In genomic region chr11:66600219-66600923, GRCh38 we compare ENCODE assay signal across 8 cellular contexts. TPM values are rescaled to one million over a fixed set of nuclear protein-coding genes. Genes with fewer than 3 reads are reported as not detected.
DNase-seq lines count a peak whose midpoint lies in the region; ATAC-seq, FAIRE-seq and TF ChIP-seq lines count a peak whose summit lies in the region.
"Had no signal": no experiment of that assay in that cellular context is flagged by ENCODE, and none has a peak within 500 bp of the region (broad histone marks: within the 10 kb centered on the region; RNA-seq: fewer than 3 reads in every experiment).

No MANE protein-coding gene starts in this region.

- no peaks in the 10 kb centered on the region for H3K9me1 ChIP-seq in K562 (ENCODE audit: control insufficient read depth, insufficient read depth, low read length)

- no peak for TF ChIP-seq EP300 in K562 (IDR thresholded peaks at IDR 0.05; ENCODE audit: low read length)

- H2AFZ ChIP-seq in K562 (ENCODE audit: low read depth, low read length) (no peak overlapping the region), osteoblast (ENCODE audit: low read length) (no peak overlapping the region)

- intact Hi-C loops in K562 (cut with micrococcal nuclease) (no loop called here), esophagus squamous epithelium (cut with DNase I) (no loop called here)

- CTCF ChIA-PET in K562 (lab: Yijun Ruan, JAX; ENCODE audit: low intra/inter-chr PET ratio): no interaction called here

- in situ Hi-C loops in KBM-7 (cut with MboI; ENCODE audit: low pct_unique_long_range_greater_than_20kb, low sequenced_read_pairs) (no loop called here), K562 (cut with MboI) (no loop called here)

- H3K27ac ChIP-seq in K562 (ENCODE audit: extremely low read depth, low read depth, low read length) (no peak overlapping the region), osteoblast (ENCODE audit: low read depth, low read length) (peak overlapping the region; percentile 57), esophagus squamous epithelium (no peak overlapping the region)

- DNase-seq in KBM-7 (peak; percentile 25), K562 (ENCODE audit: extremely low read depth in 1 of 4, low spot score in 3 of 4) (peak in 1 of 4 experiments; percentile 5), osteoblast (ENCODE audit: insufficient read length, low spot score, missing footprints) (peak; percentile 93), urothelium cell line (ENCODE audit: low spot score) (no peak), esophagus squamous epithelium (lab: John Stamatoyannopoulos, UW) (no peak)
- DNase-seq: activated CD8-positive, alpha-beta memory T cell treated with anti-CD3 and anti-CD28 coated beads, Interleukin-2, amount 50 U/mL, for 4 hours had no signal

- no peak for TF ChIP-seq POLR2A in K562 (conservative IDR thresholded peaks at IDR 0.05)
- TF ChIP-seq POLR2A in esophagus squamous epithelium (IDR thresholded peaks at IDR 0.05): no peak

- POLR2A ChIA-PET in K562 (lab: Yijun Ruan, JAX): interaction anchor here (0.6 to 1.0 kb wide), 2 partner anchors 37 to 114 kb away, joined by 3 read pairs; no protein-coding TSS in a partner anchor

- no peak overlapping the region; a peak in 1 of 4 replicates for H3K9ac ChIP-seq in K562 (ENCODE audit: insufficient read depth in 1 of 2, low read depth in 2 of 2, low read length in 2 of 2)

- no peak for ATAC-seq in K562
- ATAC-seq in HG02970 (IDR thresholded peaks at IDR 0.05; ENCODE audit: low FRiP score, unreplicated experiment): no peak

- H3K4me2 ChIP-seq in K562 (ENCODE audit: insufficient read depth, low read length): no peak overlapping the region
- peak overlapping the region; percentile 21 for H3K4me2 ChIP-seq in osteoblast (ENCODE audit: insufficient read depth, low read length)

- peaks cover 11 to 28% of the 10 kb centered on the region in 2 experiments for H3K4me1 ChIP-seq in K562 (replicated peaks in 1 of 2; ENCODE audit: control insufficient read depth in 2 of 2, insufficient read depth in 2 of 2, low read length in 2 of 2)
- H3K4me1 ChIP-seq in osteoblast (ENCODE audit: insufficient read depth, low read length): peaks cover 40% of the 10 kb centered on the region
- H3K4me1 ChIP-seq in esophagus squamous epithelium: peaks cover 0 to 18% (median 3%) of the 10 kb centered on the region in 3 donors

- H3K36me3 ChIP-seq in K562 (ENCODE audit: control insufficient read depth, insufficient read depth, low read length) (peaks cover 60% of the 10 kb centered on the region; the same call in 2 of the 3 replicates), osteoblast (ENCODE audit: insufficient read depth, low read length) (peaks cover 24% of the 10 kb centered on the region), esophagus squamous epithelium (peaks cover 0 to 63% (median under 1%) of the 10 kb centered on the region in 3 donors)

- H4K20me1 ChIP-seq in K562 (replicated peaks; ENCODE audit: control insufficient read depth, insufficient read depth, low read length) (no peaks in the 10 kb centered on the region), osteoblast (ENCODE audit: insufficient read depth, low read length) (peaks cover 11% of the 10 kb centered on the region)

- no TSS peak for BruUV-seq in K562 (replicated peaks; lab: Mats Ljungman, UMichigan)

- H3K4me3 ChIP-seq in K562 (no peak overlapping the region), osteoblast (ENCODE audit: insufficient read depth, low read length) (peak overlapping the region; percentile 1), esophagus squamous epithelium (no peak overlapping the region)

- FAIRE-seq in K562 (lab: Jason Lieb, UNC): no peak
- FAIRE-seq in urothelium cell line (lab: Jason Lieb, UNC): no peak
- FAIRE-seq: keratinocyte had no signal

- H3K9me3 ChIP-seq in K562 (replicated peaks; ENCODE audit: control insufficient read depth, insufficient read depth, low read depth, low read length): no peaks in the 10 kb centered on the region; the same call in 1 of the 2 replicates
- H3K9me3 ChIP-seq in osteoblast (ENCODE audit: low read depth, low read length): no peaks in the 10 kb centered on the region
- no peaks in the 10 kb centered on the region for H3K9me3 ChIP-seq in esophagus squamous epithelium

- 80% methylated on average over 2 of the region's 2 CpGs for WGBS in K562 (ENCODE audit: insufficient coverage, low coverage, missing lambda C conversion rate)
- 86 to 88% methylated on average over 2 of the region's 2 CpGs for WGBS in esophagus squamous epithelium, 2 donors

- TF ChIP-seq CTCF in K562 (IDR thresholded peaks at IDR 0.05 in 2 of 3, conservative IDR thresholded peaks at IDR 0.05 in 1 of 3; ENCODE audit: insufficient read depth in 2 of 3, low read depth in 1 of 3, low read length in 3 of 3) (no peak), osteoblast (IDR thresholded peaks at IDR 0.05; ENCODE audit: extremely low read depth, low read depth, low read length) (no peak), esophagus squamous epithelium (IDR thresholded peaks at IDR 0.05) (no peak)

- no peaks in the 10 kb centered on the region for H3K27me3 ChIP-seq in K562 (ENCODE audit: control insufficient read depth in 2 of 2, insufficient read depth in 2 of 2, low read length in 2 of 2)
- H3K27me3 ChIP-seq in osteoblast (ENCODE audit: insufficient read depth, low read length): no peaks in the 10 kb centered on the region
- no peaks in the 10 kb centered on the region for H3K27me3 ChIP-seq in esophagus squamous epithelium

- TF ChIP-seq RAD21 in K562 (CRISPR knock-in tag; conservative IDR thresholded peaks at IDR 0.05 in 1 of 2, IDR thresholded peaks at IDR 0.05 in 1 of 2): no peak

- H3K79me2 ChIP-seq in K562 (ENCODE audit: control insufficient read depth, insufficient read depth, low read length): peaks cover 6% of the 10 kb centered on the region
- peaks cover 23% of the 10 kb centered on the region for H3K79me2 ChIP-seq in osteoblast (ENCODE audit: insufficient read depth, low read length)

RNA-seq across cellular contexts. Expression of gene CCS, which starts 7.4 kb away (rescaled TPM):
- 99.9 and 207 TPM in 2 replicates for total RNA-seq in K562 (2011; cell fraction: chromatin; rRNA removed; ENCODE audit: low replicate concordance)
- total RNA-seq in K562 (2011; cell fraction: nucleolus; rRNA removed): 128 and 140 TPM in 2 replicates
- 100 and 106 TPM in 2 replicates for total RNA-seq in K562 (2011; cell fraction: nucleoplasm; rRNA removed)
- total RNA-seq in K562 (2014; rRNA removed) (28.3 and 31.0 TPM in 2 replicates), K562 (2014; rRNA removed; fragmentation: Illumina TruSeq; extraction: Trizol) (14.1 and 15.9 TPM in 2 replicates), K562 (2015; rRNA removed; fragmentation: Illumina TruSeq; extraction: Trizol) (23.3 and 26.8 TPM in 2 replicates), K562 (2021) (30.5 and 31.6 TPM in 2 replicates), osteoblast (35.8 and 43.3 TPM in 2 replicates), esophagus squamous epithelium (10 to 100 TPM; 12.7 to 27.5 (median 21.2) TPM)
- polyA plus RNA-seq in K562 (2011; rRNA removed) (33.1 and 47.0 TPM in 2 replicates), K562 (2014; fragmentation: Illumina TruSeq; extraction: Trizol) (18.7 and 23.7 TPM in 2 replicates), K562 (2014; fragmentation: Nextera tagmentation; extraction: Ambion mirVana) (1 to 10 TPM; 1.1 to 3.0 TPM), K562 (2014; rRNA removed) (46.6 and 46.8 TPM in 2 replicates)
- polyA plus RNA-seq in K562 (2011; cell fraction: cytosol; rRNA removed): 37.8 and 37.9 TPM in 2 replicates
- 174 and 231 TPM in 2 replicates for polyA plus RNA-seq in K562 (2011; cell fraction: nucleus; rRNA removed)
- polyA plus RNA-seq in K562 (2012): 35.9 and 57.0 TPM in 2 replicates
- polyA minus RNA-seq in K562 (2011; rRNA and poly(A)+ RNA removed): 16.0 and 18.3 TPM in 2 replicates
- polyA minus RNA-seq in K562 (2011; cell fraction: cytosol; rRNA and poly(A)+ RNA removed): 15.1 and 19.8 TPM in 2 replicates
- 27.5 and 28.9 TPM in 2 replicates for polyA minus RNA-seq in K562 (2011; cell fraction: nucleus; rRNA and poly(A)+ RNA removed)

RNA-seq across cellular contexts. Expression of gene CCDC87, which starts 7.5 kb away (rescaled TPM):
- total RNA-seq in K562 (2011; cell fraction: chromatin; rRNA removed; ENCODE audit: low replicate concordance): 1.0 and 1.9 TPM in 2 replicates
- total RNA-seq in K562 (2011; cell fraction: nucleolus; rRNA removed): 1.3 and 1.7 TPM in 2 replicates
- 0.99 and 1.4 TPM in 2 replicates for total RNA-seq in K562 (2011; cell fraction: nucleoplasm; rRNA removed)
- total RNA-seq in K562 (2014; rRNA removed): 0.09 and 0.33 TPM in 2 replicates
- total RNA-seq in K562 (2014; rRNA removed; fragmentation: Illumina TruSeq; extraction: Trizol): 0.13 and 0.18 TPM in 2 replicates
- 0.25 and 0.30 TPM in 2 replicates for total RNA-seq in K562 (2015; rRNA removed; fragmentation: Illumina TruSeq; extraction: Trizol)
- total RNA-seq in K562 (2021): 0.40 and 0.44 TPM in 2 replicates
- 0.06 and 0.12 TPM in 2 replicates for polyA plus RNA-seq in K562 (2011; rRNA removed)
- polyA plus RNA-seq in K562 (2011; cell fraction: cytosol; rRNA removed): 0.09 and 0.10 TPM in 2 replicates
- 0.18 and 0.26 TPM in 2 replicates for polyA plus RNA-seq in K562 (2011; cell fraction: nucleus; rRNA removed)
- polyA plus RNA-seq in K562 (2012): 0.11 and 0.20 TPM in 2 replicates
- 0.12 and 0.33 TPM in 2 replicates for polyA plus RNA-seq in K562 (2014; fragmentation: Illumina TruSeq; extraction: Trizol)
- under 1 TPM in 1 of 2 experiments, not detected in 1; 0.03 TPM for polyA plus RNA-seq in K562 (2014; fragmentation: Nextera tagmentation; extraction: Ambion mirVana)
- 0.12 TPM in 1 of 2 replicates, not detected in the other for polyA plus RNA-seq in K562 (2014; rRNA removed)
- polyA minus RNA-seq in K562 (2011; rRNA and poly(A)+ RNA removed): 0.21 and 0.32 TPM in 2 replicates
- polyA minus RNA-seq in K562 (2011; cell fraction: cytosol; rRNA and poly(A)+ RNA removed): 0.46 TPM in 1 of 2 replicates, not detected in the other
- 0.40 and 1.00 TPM in 2 replicates for polyA minus RNA-seq in K562 (2011; cell fraction: nucleus; rRNA and poly(A)+ RNA removed)
- total RNA-seq in osteoblast: 0.88 and 1.1 TPM in 2 replicates
- under 1 TPM; 0.09 to 0.40 (median 0.21) TPM for total RNA-seq in esophagus squamous epithelium

RNA-seq across cellular contexts. Expression of gene RBM14, which starts 16.1 kb away (rescaled TPM):
- 275 and 353 TPM in 2 replicates for total RNA-seq in K562 (2011; cell fraction: chromatin; rRNA removed; ENCODE audit: low replicate concordance)
- 200 and 204 TPM in 2 replicates for total RNA-seq in K562 (2011; cell fraction: nucleolus; rRNA removed)
- 221 and 253 TPM in 2 replicates for total RNA-seq in K562 (2011; cell fraction: nucleoplasm; rRNA removed)
- total RNA-seq in K562 (2014; rRNA removed) (50.3 and 67.3 TPM in 2 replicates), K562 (2014; rRNA removed; fragmentation: Illumina TruSeq; extraction: Trizol) (39.7 and 42.5 TPM in 2 replicates), K562 (2015; rRNA removed; fragmentation: Illumina TruSeq; extraction: Trizol) (42.6 and 46.2 TPM in 2 replicates), K562 (2021) (131 and 141 TPM in 2 replicates), osteoblast (22.4 and 25.3 TPM in 2 replicates), esophagus squamous epithelium (10 to 100 TPM; 37.0 to 61.5 (median 38.0) TPM)
- polyA plus RNA-seq in K562 (2011; rRNA removed) (23.3 and 46.7 TPM in 2 replicates), K562 (2014; fragmentation: Illumina TruSeq; extraction: Trizol) (44.8 and 57.8 TPM in 2 replicates), K562 (2014; fragmentation: Nextera tagmentation; extraction: Ambion mirVana) (1 to 10 TPM; 5.5 to 8.9 TPM), K562 (2014; rRNA removed) (48.6 and 50.6 TPM in 2 replicates)
- 41.1 and 79.3 TPM in 2 replicates for polyA plus RNA-seq in K562 (2011; cell fraction: cytosol; rRNA removed)
- polyA plus RNA-seq in K562 (2011; cell fraction: nucleus; rRNA removed): 74.4 and 101 TPM in 2 replicates
- polyA plus RNA-seq in K562 (2012): 52.3 and 93.5 TPM in 2 replicates
- 26.5 and 27.7 TPM in 2 replicates for polyA minus RNA-seq in K562 (2011; rRNA and poly(A)+ RNA removed)
- polyA minus RNA-seq in K562 (2011; cell fraction: cytosol; rRNA and poly(A)+ RNA removed): 54.7 and 65.2 TPM in 2 replicates
- polyA minus RNA-seq in K562 (2011; cell fraction: nucleus; rRNA and poly(A)+ RNA removed): 47.8 and 57.0 TPM in 2 replicates

RNA-seq across cellular contexts. Expression of gene CTSF, which starts 32.0 kb away (rescaled TPM):
- total RNA-seq in K562 (2011; cell fraction: chromatin; rRNA removed; ENCODE audit: low replicate concordance): 11.2 and 25.9 TPM in 2 replicates
- total RNA-seq in K562 (2011; cell fraction: nucleolus; rRNA removed): 19.1 and 23.5 TPM in 2 replicates
- total RNA-seq in K562 (2011; cell fraction: nucleoplasm; rRNA removed): 14.6 and 15.1 TPM in 2 replicates
- total RNA-seq in K562 (2014; rRNA removed) (4.0 and 5.6 TPM in 2 replicates), K562 (2014; rRNA removed; fragmentation: Illumina TruSeq; extraction: Trizol) (2.6 and 3.8 TPM in 2 replicates), K562 (2015; rRNA removed; fragmentation: Illumina TruSeq; extraction: Trizol) (2.4 and 2.5 TPM in 2 replicates), K562 (2021) (4.8 and 5.0 TPM in 2 replicates), osteoblast (41.3 and 45.6 TPM in 2 replicates), esophagus squamous epithelium (10 to 100 TPM in 2 of 4 donors, 1 to 10 TPM in 2; 3.3 to 47.3 (median 13.0) TPM)
- polyA plus RNA-seq in K562 (2011; rRNA removed) (10.5 and 13.1 TPM in 2 replicates), K562 (2014; fragmentation: Illumina TruSeq; extraction: Trizol) (2.6 and 4.2 TPM in 2 replicates), K562 (2014; fragmentation: Nextera tagmentation; extraction: Ambion mirVana) (under 1 TPM; 0.41 to 0.55 TPM), K562 (2014; rRNA removed) (4.5 and 5.1 TPM in 2 replicates)
- polyA plus RNA-seq in K562 (2011; cell fraction: cytosol; rRNA removed): 6.6 and 7.5 TPM in 2 replicates
- polyA plus RNA-seq in K562 (2011; cell fraction: nucleus; rRNA removed): 75.0 and 76.5 TPM in 2 replicates
- 3.8 and 11.8 TPM in 2 replicates for polyA plus RNA-seq in K562 (2012)
- polyA minus RNA-seq in K562 (2011; rRNA and poly(A)+ RNA removed): 3.7 and 6.3 TPM in 2 replicates
- 2.3 and 4.0 TPM in 2 replicates for polyA minus RNA-seq in K562 (2011; cell fraction: cytosol; rRNA and poly(A)+ RNA removed)
- polyA minus RNA-seq in K562 (2011; cell fraction: nucleus; rRNA and poly(A)+ RNA removed): 7.3 and 8.1 TPM in 2 replicates

RNA-seq across cellular contexts. Expression of gene RBM4, which starts 38.1 kb away (rescaled TPM):
- 223 and 345 TPM in 2 replicates for total RNA-seq in K562 (2011; cell fraction: chromatin; rRNA removed; ENCODE audit: low replicate concordance)
- 143 and 146 TPM in 2 replicates for total RNA-seq in K562 (2011; cell fraction: nucleolus; rRNA removed)
- total RNA-seq in K562 (2011; cell fraction: nucleoplasm; rRNA removed): 228 and 300 TPM in 2 replicates
- 81.6 and 109 TPM in 2 replicates for total RNA-seq in K562 (2014; rRNA removed)
- total RNA-seq in K562 (2014; rRNA removed; fragmentation: Illumina TruSeq; extraction: Trizol): 118 and 120 TPM in 2 replicates
- 111 and 112 TPM in 2 replicates for total RNA-seq in K562 (2015; rRNA removed; fragmentation: Illumina TruSeq; extraction: Trizol)
- 116 and 120 TPM in 2 replicates for total RNA-seq in K562 (2021)
- 177 and 207 TPM in 2 replicates for polyA plus RNA-seq in K562 (2011; rRNA removed)
- 239 and 259 TPM in 2 replicates for polyA plus RNA-seq in K562 (2011; cell fraction: cytosol; rRNA removed)
- 128 and 204 TPM in 2 replicates for polyA plus RNA-seq in K562 (2011; cell fraction: nucleus; rRNA removed)
- polyA plus RNA-seq in K562 (2012): 109 and 163 TPM in 2 replicates
- 115 and 122 TPM in 2 replicates for polyA plus RNA-seq in K562 (2014; fragmentation: Illumina TruSeq; extraction: Trizol)
- polyA plus RNA-seq in K562 (2014; fragmentation: Nextera tagmentation; extraction: Ambion mirVana): 100 to 1,000 TPM; 223 to 233 TPM
- polyA plus RNA-seq in K562 (2014; rRNA removed): 131 and 146 TPM in 2 replicates
- 352 and 358 TPM in 2 replicates for polyA minus RNA-seq in K562 (2011; rRNA and poly(A)+ RNA removed)
- 50.7 and 53.3 TPM in 2 replicates for polyA minus RNA-seq in K562 (2011; cell fraction: cytosol; rRNA and poly(A)+ RNA removed)
- 67.7 and 120 TPM in 2 replicates for polyA minus RNA-seq in K562 (2011; cell fraction: nucleus; rRNA and poly(A)+ RNA removed)
- 80.4 and 84.0 TPM in 2 replicates for total RNA-seq in osteoblast
- total RNA-seq in esophagus squamous epithelium: 10 to 100 TPM; 68.6 to 89.6 (median 80.3) TPM

Comparison
In these comparisons a context has a peak if more than half of its experiments do, and no peak if none do; other contexts are left out.
1. DNase-seq: peak in KBM-7 (single experiment) and osteoblast (single experiment); none in urothelium cell line (single experiment) and esophagus squamous epithelium (single experiment).